ENCODE assay signal across 8 cellular contexts in the genomic region with DNA sequence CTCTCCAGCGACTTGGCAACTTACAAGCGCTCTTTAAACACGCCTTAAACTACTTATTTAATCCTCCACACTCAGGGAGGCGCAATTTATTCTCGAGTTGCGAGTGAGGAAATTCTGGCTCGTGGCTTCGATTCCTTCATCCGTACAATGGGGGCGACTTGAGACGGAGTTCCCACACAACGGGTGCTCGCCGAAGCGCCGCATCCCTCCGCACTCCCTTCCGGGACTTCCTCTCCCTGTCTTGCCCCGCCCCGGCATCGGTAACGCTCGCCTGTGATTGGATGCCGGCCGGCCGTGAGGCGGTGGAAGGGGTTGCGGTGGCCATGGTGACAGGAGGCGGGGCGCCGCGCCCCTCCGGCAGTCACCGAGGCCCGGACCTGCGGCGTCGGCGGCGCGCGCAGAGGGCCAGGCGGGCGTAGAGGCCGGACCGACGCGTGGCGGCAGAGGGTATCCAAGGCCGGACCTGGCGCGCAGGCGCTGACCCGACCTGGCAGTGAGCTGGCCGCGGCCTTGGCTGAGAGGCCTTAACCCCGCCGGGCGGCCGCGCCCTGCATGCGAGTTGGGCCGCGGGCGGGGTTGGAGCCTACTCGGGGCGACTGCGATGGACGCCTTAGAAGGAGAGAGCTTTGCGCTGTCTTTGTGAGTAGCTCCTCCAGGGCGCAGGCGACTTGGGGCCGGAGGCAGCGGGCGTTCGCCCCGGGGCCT. TPM values are rescaled to one million over a fixed set of nuclear protein-coding genes. Genes with fewer than 3 reads are reported as not detected.
DNase-seq lines count a peak whose midpoint lies in the region; ATAC-seq and TF ChIP-seq lines count a peak whose summit lies in the region.

A gene (plus strand): TSS at position 493 of the 705 bp plus-strand sequence. CDS start 109 bp downstream, at position 602.

- no peaks in the 10 kb centered on the region for H3K9me3 ChIP-seq in BE2C
- no peaks in the 10 kb centered on the region for H3K9me3 ChIP-seq in colonic mucosa

- ATAC-seq in HG03442 (IDR thresholded peaks at IDR 0.05; ENCODE audit: unreplicated experiment) = peak; percentile 95

- DNase-seq in BE2C = peak; percentile 99
- peak; percentile 99 for DNase-seq in GM19238 (ENCODE audit: insufficient read length, low spot score)
- peak; percentile 87 for DNase-seq in NCI-H524 treated with DMSO at 0.1 percent for 48 hours (lab: John Stamatoyannopoulos, UW)
- DNase-seq in activated CD4-positive, alpha-beta T cell treated with anti-CD3 and anti-CD28 coated beads for 48 hours = peak; percentile 98
- DNase-seq in colonic mucosa = peak; percentile 99
- peak; percentile 93 to 96 for DNase-seq in stimulated activated CD4-positive, alpha-beta T cell treated with anti-CD3 and anti-CD28 coated beads, Interleukin-1b, Interleukin-23, amount 100 ng/mL, for 4 hours (ENCODE audit: low read depth in 2 of 2)

- intact Hi-C loops in colonic mucosa (cut with DNase I) = no loop called here

- H3K4me3 ChIP-seq in BE2C (ENCODE audit: low read depth, low read length) (peak within 1 kb of the TSS; percentile 88), colonic mucosa (peak within 1 kb of the TSS; percentile 75)

- H3K9ac ChIP-seq in colonic mucosa (ENCODE audit: low read depth in 2 of 2, low read length in 2 of 2) = peak within 1 kb of the TSS; percentile 67 to 85

- H3K27me3 ChIP-seq in BE2C (no peaks in the 10 kb centered on the region), colonic mucosa (no peaks in the 10 kb centered on the region), layer of hippocampus (ENCODE audit: control insufficient read depth, insufficient read depth, low read length) (no peaks in the 10 kb centered on the region)

- TF ChIP-seq CTCF in BE2C (IDR thresholded peaks at IDR 0.05; ENCODE audit: low read depth, low read length) = no peak
- TF ChIP-seq CTCF in colonic mucosa (IDR thresholded peaks at IDR 0.05) = no peak

- H3K27ac ChIP-seq in colonic mucosa = peak within 1 kb of the TSS; percentile 88
- peak within 1 kb of the TSS; percentile 94 for H3K27ac ChIP-seq in layer of hippocampus (ENCODE audit: low read depth, low read length)

- H3K36me3 ChIP-seq in BE2C = peaks cover 7% of the 10 kb centered on the region; the same call in 1 of the 2 replicates
- peaks cover 4% of the 10 kb centered on the region for H3K36me3 ChIP-seq in colonic mucosa

- no peaks in the 10 kb centered on the region for H3K4me1 ChIP-seq in BE2C
- no peaks in the 10 kb centered on the region for H3K4me1 ChIP-seq in colonic mucosa

RNA-seq across cellular contexts. Expression of the gene that starts here (rescaled TPM):
- polyA plus RNA-seq in BE2C (2012; ENCODE audit: insufficient read depth, insufficient read length, low read depth) = 44.5 TPM
- 10 to 100 TPM; 28.6 to 32.7 TPM for total RNA-seq in colonic mucosa

Comparison
In these comparisons a context has a peak if more than half of its experiments do, and no peak if none do; other contexts are left out.
1. Peak in every context shown above with its lines: DNase-seq, ATAC-seq, H3K4me3 ChIP-seq and H3K27ac ChIP-seq.